ENCODE assay signal across 1 cellular context in the genomic region with DNA sequence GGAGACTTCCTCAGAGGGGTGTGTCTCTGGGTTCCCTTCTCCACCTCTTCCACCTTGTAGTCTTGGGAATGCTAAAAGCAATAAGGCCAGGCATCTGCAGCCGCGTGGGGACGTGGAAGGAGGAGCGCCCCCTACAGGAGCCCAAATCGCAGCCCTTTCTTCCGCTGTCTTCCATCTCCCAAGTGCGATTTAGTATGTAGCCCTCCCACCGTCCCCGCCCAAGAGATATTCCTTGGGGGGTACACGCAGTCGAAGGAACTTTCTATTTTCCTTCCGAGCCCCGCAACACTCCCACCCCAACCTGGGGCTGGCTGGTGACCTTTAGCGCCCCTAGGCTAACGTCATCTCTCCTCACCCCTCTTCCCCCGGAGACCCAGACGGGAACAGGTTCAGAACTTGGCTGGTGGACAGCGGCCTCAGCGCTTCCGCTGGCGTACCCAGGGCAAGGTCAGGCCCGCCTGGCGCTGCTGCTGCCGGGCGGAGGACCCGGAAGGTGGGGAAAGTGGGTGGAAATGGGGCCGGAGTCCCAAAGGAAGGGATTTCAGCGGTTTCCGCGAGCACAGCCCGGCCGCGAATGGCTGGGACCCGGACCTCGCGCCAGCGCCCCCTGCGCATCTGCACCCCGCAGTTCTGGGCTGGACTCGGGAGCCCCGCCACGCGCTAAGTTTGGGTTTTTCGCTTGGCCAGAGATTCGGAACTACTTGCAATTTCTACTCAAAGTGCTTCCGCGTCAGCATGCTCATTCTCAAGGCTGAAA.
A peak's percentile ranks its signal among the peaks of the same experiment; 100 is the strongest.
TF ChIP-seq lines count a peak whose summit lies in the region.

No MANE protein-coding gene starts in this region.

TF ChIP-seq in HepG2, 621 proteins besides CTCF, POLR2A, EP300 and RAD21 (continued from another document and continues in another):
- 0 out of 2 replicates have a peak, but pooled peaks have one; percentile 65 for TF ChIP-seq NFKBIZ (CRISPR knock-in tag; IDR thresholded peaks at IDR 0.05)
- no peak for TF ChIP-seq ZSCAN29 (CRISPR knock-in tag; conservative IDR thresholded peaks at IDR 0.05)
- TF ChIP-seq ZNF777 (CRISPR knock-in tag; IDR thresholded peaks at IDR 0.05): peak; percentile 44; the same call in 1 of the 2 replicates
- no peak for TF ChIP-seq ZFP62 (CRISPR knock-in tag; IDR thresholded peaks at IDR 0.05)
- TF ChIP-seq ZNF501 (CRISPR knock-in tag; IDR thresholded peaks at IDR 0.05): peak; percentile 74; the same call in 1 of the 2 replicates
- no peak for TF ChIP-seq MAFG (CRISPR knock-in tag; IDR thresholded peaks at IDR 0.05)
- TF ChIP-seq MAZ (IDR thresholded peaks at IDR 0.05; ENCODE audit: borderline replicate concordance, low read depth, low read length): no peak
- TF ChIP-seq MAZ (CRISPR knock-in tag; IDR thresholded peaks at IDR 0.05; ENCODE audit: low read depth): peak; percentile 34; the same call in 1 of the 2 replicates
- peak; percentile 36; the same call in 1 of the 2 replicates for TF ChIP-seq FOXO1 (CRISPR knock-in tag; IDR thresholded peaks at IDR 0.05)
- TF ChIP-seq ZNF556 (CRISPR knock-in tag; IDR thresholded peaks at IDR 0.05; ENCODE audit: borderline replicate concordance): no peak
- no peak for TF ChIP-seq ZFP41 (CRISPR knock-in tag; IDR thresholded peaks at IDR 0.05; ENCODE audit: borderline replicate concordance)
- peak; percentile 96 for TF ChIP-seq ZFP36L1 (CRISPR knock-in tag; IDR thresholded peaks at IDR 0.05)
- TF ChIP-seq, protein P1, sequence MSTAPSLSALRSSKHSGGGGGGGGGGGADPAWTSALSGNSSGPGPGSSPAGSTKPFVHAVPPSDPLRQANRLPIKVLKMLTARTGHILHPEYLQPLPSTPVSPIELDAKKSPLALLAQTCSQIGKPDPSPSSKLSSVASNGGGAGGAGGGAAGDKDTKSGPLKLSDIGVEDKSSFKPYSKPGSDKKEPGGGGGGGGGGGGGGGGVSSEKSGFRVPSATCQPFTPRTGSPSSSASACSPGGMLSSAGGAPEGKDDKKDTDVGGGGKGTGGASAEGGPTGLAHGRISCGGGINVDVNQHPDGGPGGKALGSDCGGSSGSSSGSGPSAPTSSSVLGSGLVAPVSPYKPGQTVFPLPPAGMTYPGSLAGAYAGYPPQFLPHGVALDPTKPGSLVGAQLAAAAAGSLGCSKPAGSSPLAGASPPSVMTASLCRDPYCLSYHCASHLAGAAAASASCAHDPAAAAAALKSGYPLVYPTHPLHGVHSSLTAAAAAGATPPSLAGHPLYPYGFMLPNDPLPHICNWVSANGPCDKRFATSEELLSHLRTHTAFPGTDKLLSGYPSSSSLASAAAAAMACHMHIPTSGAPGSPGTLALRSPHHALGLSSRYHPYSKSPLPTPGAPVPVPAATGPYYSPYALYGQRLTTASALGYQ (CRISPR knock-in tag; IDR thresholded peaks at IDR 0.05): peak; percentile 52; the same call in 1 of the 2 replicates
- TF ChIP-seq, protein P2, sequence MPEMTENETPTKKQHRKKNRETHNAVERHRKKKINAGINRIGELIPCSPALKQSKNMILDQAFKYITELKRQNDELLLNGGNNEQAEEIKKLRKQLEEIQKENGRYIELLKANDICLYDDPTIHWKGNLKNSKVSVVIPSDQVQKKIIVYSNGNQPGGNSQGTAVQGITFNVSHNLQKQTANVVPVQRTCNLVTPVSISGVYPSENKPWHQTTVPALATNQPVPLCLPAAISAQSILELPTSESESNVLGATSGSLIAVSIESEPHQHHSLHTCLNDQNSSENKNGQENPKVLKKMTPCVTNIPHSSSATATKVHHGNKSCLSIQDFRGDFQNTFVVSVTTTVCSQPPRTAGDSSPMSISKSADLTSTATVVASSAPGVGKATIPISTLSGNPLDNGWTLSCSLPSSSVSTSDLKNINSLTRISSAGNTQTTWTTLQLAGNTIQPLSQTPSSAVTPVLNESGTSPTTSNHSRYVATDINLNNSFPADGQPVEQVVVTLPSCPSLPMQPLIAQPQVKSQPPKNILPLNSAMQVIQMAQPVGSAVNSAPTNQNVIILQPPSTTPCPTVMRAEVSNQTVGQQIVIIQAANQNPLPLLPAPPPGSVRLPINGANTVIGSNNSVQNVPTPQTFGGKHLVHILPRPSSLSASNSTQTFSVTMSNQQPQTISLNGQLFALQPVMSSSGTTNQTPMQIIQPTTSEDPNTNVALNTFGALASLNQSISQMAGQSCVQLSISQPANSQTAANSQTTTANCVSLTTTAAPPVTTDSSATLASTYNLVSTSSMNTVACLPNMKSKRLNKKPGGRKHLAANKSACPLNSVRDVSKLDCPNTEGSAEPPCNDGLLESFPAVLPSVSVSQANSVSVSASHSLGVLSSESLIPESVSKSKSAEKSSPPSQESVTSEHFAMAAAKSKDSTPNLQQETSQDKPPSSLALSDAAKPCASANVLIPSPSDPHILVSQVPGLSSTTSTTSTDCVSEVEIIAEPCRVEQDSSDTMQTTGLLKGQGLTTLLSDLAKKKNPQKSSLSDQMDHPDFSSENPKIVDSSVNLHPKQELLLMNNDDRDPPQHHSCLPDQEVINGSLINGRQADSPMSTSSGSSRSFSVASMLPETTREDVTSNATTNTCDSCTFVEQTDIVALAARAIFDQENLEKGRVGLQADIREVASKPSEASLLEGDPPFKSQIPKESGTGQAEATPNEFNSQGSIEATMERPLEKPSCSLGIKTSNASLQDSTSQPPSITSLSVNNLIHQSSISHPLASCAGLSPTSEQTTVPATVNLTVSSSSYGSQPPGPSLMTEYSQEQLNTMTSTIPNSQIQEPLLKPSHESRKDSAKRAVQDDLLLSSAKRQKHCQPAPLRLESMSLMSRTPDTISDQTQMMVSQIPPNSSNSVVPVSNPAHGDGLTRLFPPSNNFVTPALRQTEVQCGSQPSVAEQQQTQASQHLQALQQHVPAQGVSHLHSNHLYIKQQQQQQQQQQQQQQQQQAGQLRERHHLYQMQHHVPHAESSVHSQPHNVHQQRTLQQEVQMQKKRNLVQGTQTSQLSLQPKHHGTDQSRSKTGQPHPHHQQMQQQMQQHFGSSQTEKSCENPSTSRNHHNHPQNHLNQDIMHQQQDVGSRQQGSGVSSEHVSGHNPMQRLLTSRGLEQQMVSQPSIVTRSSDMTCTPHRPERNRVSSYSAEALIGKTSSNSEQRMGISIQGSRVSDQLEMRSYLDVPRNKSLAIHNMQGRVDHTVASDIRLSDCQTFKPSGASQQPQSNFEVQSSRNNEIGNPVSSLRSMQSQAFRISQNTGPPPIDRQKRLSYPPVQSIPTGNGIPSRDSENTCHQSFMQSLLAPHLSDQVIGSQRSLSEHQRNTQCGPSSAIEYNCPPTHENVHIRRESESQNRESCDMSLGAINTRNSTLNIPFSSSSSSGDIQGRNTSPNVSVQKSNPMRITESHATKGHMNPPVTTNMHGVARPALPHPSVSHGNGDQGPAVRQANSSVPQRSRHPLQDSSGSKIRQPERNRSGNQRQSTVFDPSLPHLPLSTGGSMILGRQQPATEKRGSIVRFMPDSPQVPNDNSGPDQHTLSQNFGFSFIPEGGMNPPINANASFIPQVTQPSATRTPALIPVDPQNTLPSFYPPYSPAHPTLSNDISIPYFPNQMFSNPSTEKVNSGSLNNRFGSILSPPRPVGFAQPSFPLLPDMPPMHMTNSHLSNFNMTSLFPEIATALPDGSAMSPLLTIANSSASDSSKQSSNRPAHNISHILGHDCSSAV (CRISPR knock-in tag; IDR thresholded peaks at IDR 0.05; ENCODE audit: borderline replicate concordance): no peak
- TF ChIP-seq, protein P3, sequence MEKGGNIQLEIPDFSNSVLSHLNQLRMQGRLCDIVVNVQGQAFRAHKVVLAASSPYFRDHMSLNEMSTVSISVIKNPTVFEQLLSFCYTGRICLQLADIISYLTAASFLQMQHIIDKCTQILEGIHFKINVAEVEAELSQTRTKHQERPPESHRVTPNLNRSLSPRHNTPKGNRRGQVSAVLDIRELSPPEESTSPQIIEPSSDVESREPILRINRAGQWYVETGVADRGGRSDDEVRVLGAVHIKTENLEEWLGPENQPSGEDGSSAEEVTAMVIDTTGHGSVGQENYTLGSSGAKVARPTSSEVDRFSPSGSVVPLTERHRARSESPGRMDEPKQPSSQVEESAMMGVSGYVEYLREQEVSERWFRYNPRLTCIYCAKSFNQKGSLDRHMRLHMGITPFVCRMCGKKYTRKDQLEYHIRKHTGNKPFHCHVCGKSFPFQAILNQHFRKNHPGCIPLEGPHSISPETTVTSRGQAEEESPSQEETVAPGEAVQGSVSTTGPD (CRISPR knock-in tag; IDR thresholded peaks at IDR 0.05): no peak
- TF ChIP-seq RFXAP (CRISPR knock-in tag; IDR thresholded peaks at IDR 0.05; ENCODE audit: borderline replicate concordance): 0 out of 2 replicates have a peak, but pooled peaks have one; percentile 41
- TF ChIP-seq, protein P4, sequence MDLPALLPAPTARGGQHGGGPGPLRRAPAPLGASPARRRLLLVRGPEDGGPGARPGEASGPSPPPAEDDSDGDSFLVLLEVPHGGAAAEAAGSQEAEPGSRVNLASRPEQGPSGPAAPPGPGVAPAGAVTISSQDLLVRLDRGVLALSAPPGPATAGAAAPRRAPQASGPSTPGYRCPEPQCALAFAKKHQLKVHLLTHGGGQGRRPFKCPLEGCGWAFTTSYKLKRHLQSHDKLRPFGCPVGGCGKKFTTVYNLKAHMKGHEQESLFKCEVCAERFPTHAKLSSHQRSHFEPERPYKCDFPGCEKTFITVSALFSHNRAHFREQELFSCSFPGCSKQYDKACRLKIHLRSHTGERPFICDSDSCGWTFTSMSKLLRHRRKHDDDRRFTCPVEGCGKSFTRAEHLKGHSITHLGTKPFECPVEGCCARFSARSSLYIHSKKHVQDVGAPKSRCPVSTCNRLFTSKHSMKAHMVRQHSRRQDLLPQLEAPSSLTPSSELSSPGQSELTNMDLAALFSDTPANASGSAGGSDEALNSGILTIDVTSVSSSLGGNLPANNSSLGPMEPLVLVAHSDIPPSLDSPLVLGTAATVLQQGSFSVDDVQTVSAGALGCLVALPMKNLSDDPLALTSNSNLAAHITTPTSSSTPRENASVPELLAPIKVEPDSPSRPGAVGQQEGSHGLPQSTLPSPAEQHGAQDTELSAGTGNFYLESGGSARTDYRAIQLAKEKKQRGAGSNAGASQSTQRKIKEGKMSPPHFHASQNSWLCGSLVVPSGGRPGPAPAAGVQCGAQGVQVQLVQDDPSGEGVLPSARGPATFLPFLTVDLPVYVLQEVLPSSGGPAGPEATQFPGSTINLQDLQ (CRISPR knock-in tag; IDR thresholded peaks at IDR 0.05): peak; percentile 73; the same call in 1 of the 2 replicates
- TF ChIP-seq, protein P5, sequence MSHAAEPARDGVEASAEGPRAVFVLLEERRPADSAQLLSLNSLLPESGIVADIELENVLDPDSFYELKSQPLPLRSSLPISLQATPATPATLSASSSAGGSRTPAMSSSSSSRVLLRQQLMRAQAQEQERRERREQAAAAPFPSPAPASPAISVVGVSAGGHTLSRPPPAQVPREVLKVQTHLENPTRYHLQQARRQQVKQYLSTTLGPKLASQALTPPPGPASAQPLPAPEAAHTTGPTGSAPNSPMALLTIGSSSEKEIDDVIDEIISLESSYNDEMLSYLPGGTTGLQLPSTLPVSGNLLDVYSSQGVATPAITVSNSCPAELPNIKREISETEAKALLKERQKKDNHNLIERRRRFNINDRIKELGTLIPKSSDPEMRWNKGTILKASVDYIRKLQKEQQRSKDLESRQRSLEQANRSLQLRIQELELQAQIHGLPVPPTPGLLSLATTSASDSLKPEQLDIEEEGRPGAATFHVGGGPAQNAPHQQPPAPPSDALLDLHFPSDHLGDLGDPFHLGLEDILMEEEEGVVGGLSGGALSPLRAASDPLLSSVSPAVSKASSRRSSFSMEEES (CRISPR knock-in tag; IDR thresholded peaks at IDR 0.05): peak; percentile 82
- TF ChIP-seq, protein P6, sequence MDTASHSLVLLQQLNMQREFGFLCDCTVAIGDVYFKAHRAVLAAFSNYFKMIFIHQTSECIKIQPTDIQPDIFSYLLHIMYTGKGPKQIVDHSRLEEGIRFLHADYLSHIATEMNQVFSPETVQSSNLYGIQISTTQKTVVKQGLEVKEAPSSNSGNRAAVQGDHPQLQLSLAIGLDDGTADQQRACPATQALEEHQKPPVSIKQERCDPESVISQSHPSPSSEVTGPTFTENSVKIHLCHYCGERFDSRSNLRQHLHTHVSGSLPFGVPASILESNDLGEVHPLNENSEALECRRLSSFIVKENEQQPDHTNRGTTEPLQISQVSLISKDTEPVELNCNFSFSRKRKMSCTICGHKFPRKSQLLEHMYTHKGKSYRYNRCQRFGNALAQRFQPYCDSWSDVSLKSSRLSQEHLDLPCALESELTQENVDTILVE (CRISPR knock-in tag; IDR thresholded peaks at IDR 0.05): peak; percentile 74; the same call in 1 of the 2 replicates
- TF ChIP-seq ZNF7 (CRISPR knock-in tag; IDR thresholded peaks at IDR 0.05): 0 out of 2 replicates have a peak, but pooled peaks have one; percentile 10
- TF ChIP-seq ZNF644 (CRISPR knock-in tag; IDR thresholded peaks at IDR 0.05; ENCODE audit: low read depth): peak; percentile 82
- TF ChIP-seq AHR (CRISPR knock-in tag; IDR thresholded peaks at IDR 0.05): peak; percentile 90; the same call in 1 of the 2 replicates
- TF ChIP-seq, protein P7, sequence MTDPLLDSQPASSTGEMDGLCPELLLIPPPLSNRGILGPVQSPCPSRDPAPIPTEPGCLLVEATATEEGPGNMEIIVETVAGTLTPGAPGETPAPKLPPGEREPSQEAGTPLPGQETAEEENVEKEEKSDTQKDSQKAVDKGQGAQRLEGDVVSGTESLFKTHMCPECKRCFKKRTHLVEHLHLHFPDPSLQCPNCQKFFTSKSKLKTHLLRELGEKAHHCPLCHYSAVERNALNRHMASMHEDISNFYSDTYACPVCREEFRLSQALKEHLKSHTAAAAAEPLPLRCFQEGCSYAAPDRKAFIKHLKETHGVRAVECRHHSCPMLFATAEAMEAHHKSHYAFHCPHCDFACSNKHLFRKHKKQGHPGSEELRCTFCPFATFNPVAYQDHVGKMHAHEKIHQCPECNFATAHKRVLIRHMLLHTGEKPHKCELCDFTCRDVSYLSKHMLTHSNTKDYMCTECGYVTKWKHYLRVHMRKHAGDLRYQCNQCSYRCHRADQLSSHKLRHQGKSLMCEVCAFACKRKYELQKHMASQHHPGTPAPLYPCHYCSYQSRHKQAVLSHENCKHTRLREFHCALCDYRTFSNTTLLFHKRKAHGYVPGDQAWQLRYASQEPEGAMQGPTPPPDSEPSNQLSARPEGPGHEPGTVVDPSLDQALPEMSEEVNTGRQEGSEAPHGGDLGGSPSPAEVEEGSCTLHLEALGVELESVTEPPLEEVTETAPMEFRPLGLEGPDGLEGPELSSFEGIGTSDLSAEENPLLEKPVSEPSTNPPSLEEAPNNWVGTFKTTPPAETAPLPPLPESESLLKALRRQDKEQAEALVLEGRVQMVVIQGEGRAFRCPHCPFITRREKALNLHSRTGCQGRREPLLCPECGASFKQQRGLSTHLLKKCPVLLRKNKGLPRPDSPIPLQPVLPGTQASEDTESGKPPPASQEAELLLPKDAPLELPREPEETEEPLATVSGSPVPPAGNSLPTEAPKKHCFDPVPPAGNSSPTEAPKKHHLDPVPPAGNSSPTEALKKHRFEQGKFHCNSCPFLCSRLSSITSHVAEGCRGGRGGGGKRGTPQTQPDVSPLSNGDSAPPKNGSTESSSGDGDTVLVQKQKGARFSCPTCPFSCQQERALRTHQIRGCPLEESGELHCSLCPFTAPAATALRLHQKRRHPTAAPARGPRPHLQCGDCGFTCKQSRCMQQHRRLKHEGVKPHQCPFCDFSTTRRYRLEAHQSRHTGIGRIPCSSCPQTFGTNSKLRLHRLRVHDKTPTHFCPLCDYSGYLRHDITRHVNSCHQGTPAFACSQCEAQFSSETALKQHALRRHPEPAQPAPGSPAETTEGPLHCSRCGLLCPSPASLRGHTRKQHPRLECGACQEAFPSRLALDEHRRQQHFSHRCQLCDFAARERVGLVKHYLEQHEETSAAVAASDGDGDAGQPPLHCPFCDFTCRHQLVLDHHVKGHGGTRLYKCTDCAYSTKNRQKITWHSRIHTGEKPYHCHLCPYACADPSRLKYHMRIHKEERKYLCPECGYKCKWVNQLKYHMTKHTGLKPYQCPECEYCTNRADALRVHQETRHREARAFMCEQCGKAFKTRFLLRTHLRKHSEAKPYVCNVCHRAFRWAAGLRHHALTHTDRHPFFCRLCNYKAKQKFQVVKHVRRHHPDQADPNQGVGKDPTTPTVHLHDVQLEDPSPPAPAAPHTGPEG (CRISPR knock-in tag; IDR thresholded peaks at IDR 0.05): no peak
- TF ChIP-seq MEIS2 (CRISPR knock-in tag; IDR thresholded peaks at IDR 0.05): peak; percentile 76
- TF ChIP-seq RNF2 (conservative IDR thresholded peaks at IDR 0.05; ENCODE audit: low read depth): no peak
- TF ChIP-seq ETV5 (CRISPR knock-in tag; IDR thresholded peaks at IDR 0.05; ENCODE audit: borderline replicate concordance): peak; percentile 66
- peak; percentile 70; the same call in 1 of the 2 replicates for TF ChIP-seq SMAD3 (CRISPR knock-in tag; IDR thresholded peaks at IDR 0.05)
